In the genomic region with DNA sequence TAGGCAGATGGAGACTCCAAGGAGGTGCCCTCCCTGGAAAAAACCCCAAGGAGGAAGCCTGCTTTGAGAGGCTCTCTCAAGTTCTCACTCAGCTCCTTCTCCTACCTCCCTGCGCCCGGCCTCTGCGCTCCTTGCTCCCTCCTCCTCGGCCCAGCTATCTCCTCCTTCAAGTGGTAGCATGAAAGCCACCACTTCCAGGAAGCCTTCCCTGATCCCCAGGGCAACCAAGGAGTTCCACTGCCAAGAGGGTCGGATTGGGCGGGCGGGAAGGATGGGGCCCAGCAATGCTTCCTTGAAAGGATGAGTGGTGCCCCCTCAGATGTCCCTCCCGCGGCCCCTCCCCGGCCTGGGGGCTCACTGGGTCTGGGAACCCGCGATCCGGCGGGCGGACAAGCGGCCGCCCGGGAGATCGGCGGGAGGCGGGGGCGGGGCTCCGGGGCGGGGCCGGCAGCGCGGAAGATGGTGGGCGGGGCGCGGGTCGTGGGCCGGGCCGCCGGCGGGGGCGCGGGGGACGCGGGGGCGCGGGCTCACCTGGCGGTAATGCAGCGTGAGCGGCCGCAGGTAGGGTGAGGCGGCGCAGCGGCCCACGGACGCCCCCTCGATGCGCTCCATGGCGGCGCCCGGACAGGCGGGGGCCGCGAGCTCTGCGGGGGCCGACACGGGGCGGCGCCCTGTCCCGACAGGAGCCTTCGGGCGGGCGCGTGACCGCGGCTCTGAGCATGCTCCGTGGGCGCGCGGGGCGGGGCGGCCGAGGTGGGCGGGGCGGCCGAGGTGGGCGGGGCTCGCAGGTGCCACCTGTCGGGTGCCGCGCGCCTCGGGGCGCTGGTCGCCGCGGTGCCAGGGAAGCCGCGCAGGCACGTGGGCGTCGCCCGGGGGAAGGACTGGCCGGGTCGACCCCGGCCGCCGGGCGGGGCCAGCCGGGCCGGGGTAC, we compare ENCODE assay signal across 8 cellular contexts. TPM values are rescaled to one million over a fixed set of nuclear protein-coding genes. Genes with fewer than 3 reads are reported as not detected.
A peak's percentile ranks its signal among the peaks of the same experiment; 100 is the strongest.
DNase-seq lines count a peak whose midpoint lies in the region; ATAC-seq and TF ChIP-seq lines count a peak whose summit lies in the region.

A gene (minus strand): TSS at position 715 of the 931 bp plus-strand sequence. CDS start 103 bp downstream, at position 612.

- H3K27me3 ChIP-seq in ACC112 (ENCODE audit: insufficient read depth, low read length): no peaks in the 10 kb centered on the region
- peaks cover 0 to 7% (median 5%) of the 10 kb centered on the region in 3 donors for H3K27me3 ChIP-seq in sigmoid colon

- TF ChIP-seq EP300 in sigmoid colon (IDR thresholded peaks at IDR 0.05): no peak

- intact Hi-C loops in left ventricle myocardium superior (cut with micrococcal nuclease) (no loop called here), sigmoid colon (cut with DNase I) (no loop called here)

- H3K9me3 ChIP-seq in sigmoid colon: no peaks in the 10 kb centered on the region

- no peaks in the 10 kb centered on the region for H3K36me3 ChIP-seq in ACC112 (ENCODE audit: insufficient read depth, low read length)
- no peaks in the 10 kb centered on the region for H3K36me3 ChIP-seq in sigmoid colon

- peak within 1 kb of the TSS; percentile 22 for H2AFZ ChIP-seq in ACC112 (ENCODE audit: low read length, unreplicated experiment)

- H3K4me1 ChIP-seq in ACC112 (ENCODE audit: control insufficient read depth, insufficient read depth, low read length, unreplicated experiment): no peaks in the 10 kb centered on the region
- peaks cover 0 to 15% (median 10%) of the 10 kb centered on the region in 4 donors for H3K4me1 ChIP-seq in sigmoid colon

- H3K4me3 ChIP-seq in ACC112 (ENCODE audit: low read depth, low read length) (peak within 1 kb of the TSS; percentile 84), sigmoid colon (peak within 1 kb of the TSS in 3 of 4 donors; percentile 52 to 56 (median 52))

- H3K79me2 ChIP-seq in ACC112 (ENCODE audit: control insufficient read depth, insufficient read depth, low read length, unreplicated experiment): no peaks in the 10 kb centered on the region

- WGBS in adipose tissue, 3 donors: 1 to 2% (median 2%) methylated on average over 17 to 103 of the region's 105 CpGs
- WGBS in sigmoid colon, 2 donors: 1% methylated on average over 104 of the region's 105 CpGs

- H3K27ac ChIP-seq in ACC112 (ENCODE audit: low read depth, low read length) (no peak within 1 kb of the TSS), adipose tissue (ENCODE audit: low read depth, low read length) (no peak within 1 kb of the TSS), sigmoid colon (peak within 1 kb of the TSS in 1 of 4 donors; percentile 18)

- ATAC-seq in GM18868 (IDR thresholded peaks at IDR 0.05; ENCODE audit: unreplicated experiment) (peak; percentile 63), left ventricle myocardium superior (peak; percentile 80)

- TF ChIP-seq CTCF in sigmoid colon (IDR thresholded peaks at IDR 0.05): no peak

- TF ChIP-seq POLR2A in sigmoid colon (IDR thresholded peaks at IDR 0.05): no peak

- DNase-seq in HT-29 (ENCODE audit: low spot score): peak; percentile 58
- peak; percentile 84 for DNase-seq in T follicular helper cell (ENCODE audit: low read depth)
- peak; percentile 84 for DNase-seq in left ventricle myocardium superior
- DNase-seq in sigmoid colon: no peak
- no peak for DNase-seq in midbrain (lab: John Stamatoyannopoulos, UW)

RNA-seq across cellular contexts. Expression of the gene that starts here (rescaled TPM):
- total RNA-seq in HT-29 (2014; rRNA removed; shearing (Covaris generic)): 63.2 and 74.9 TPM in 2 replicates
- polyA plus RNA-seq in adipose tissue (10 to 100 TPM; 23.7 to 29.2 (median 26.2) TPM), sigmoid colon (10 to 100 TPM; 24.3 to 47.4 (median 32.4) TPM)
- total RNA-seq in left ventricle myocardium superior (34.7 TPM), sigmoid colon (10 to 100 TPM in 1 of 4 donors, 1 to 10 TPM in 3; 4.1 to 10.5 (median 6.1) TPM)

Comparison
In these comparisons a context has a peak if more than half of its experiments do, and no peak if none do; other contexts are left out.
1. DNase-seq: peak in HT-29 (single experiment), T follicular helper cell (single experiment) and left ventricle myocardium superior (single experiment); none in sigmoid colon (single experiment) and midbrain (single experiment).